Comparison of ENCODE assay signal across 19 cellular contexts in the genomic region with DNA sequence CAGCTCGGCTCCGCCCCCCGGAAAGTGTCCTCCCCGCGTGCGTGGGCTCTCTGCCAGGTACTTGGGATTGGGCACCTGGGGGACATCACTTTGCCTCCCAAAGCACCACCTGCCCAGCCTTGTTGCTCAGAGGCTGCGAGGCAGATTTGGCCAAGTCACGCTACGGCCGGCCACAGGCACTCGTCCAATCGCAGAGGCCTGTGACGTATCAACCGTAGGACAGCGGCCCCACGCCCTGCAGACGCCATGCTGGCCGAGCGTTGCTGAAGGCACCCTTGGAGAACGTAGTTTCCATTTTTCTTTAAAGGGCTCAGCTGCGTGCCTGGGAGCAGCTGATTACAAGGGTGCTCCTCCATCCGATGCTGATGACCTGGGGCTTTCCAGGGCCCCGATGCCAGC. TPM values are rescaled to one million over a fixed set of nuclear protein-coding genes. Genes with fewer than 3 reads are reported as not detected.
A peak's percentile ranks its signal among the peaks of the same experiment; 100 is the strongest.
DNase-seq lines count a peak whose midpoint lies in the region; ATAC-seq and TF ChIP-seq lines count a peak whose summit lies in the region.
"Had no signal": no experiment of that assay in that cellular context is flagged by ENCODE, and none has a peak within 500 bp of the region (broad histone marks: within the 10 kb centered on the region; RNA-seq: fewer than 3 reads in every experiment).

No MANE protein-coding gene starts in this region.

- DNase-seq in NCI-H146 (lab: John Stamatoyannopoulos, UW) = peak; percentile 19
- DNase-seq in NCI-H146 treated with DMSO at 0.1 percent for 48 hours (lab: John Stamatoyannopoulos, UW; ENCODE audit: unreplicated experiment) = no peak
- peak; percentile 75 for DNase-seq in NCI-H1436 (lab: John Stamatoyannopoulos, UW)
- no peak for DNase-seq in RWPE1 (ENCODE audit: low spot score)
- DNase-seq in sigmoid colon = peak; percentile 92
- no peak for DNase-seq in H4 (ENCODE audit: low spot score)
- no peak for DNase-seq in HFFc6
- DNase-seq: activated CD4-positive, alpha-beta T cell treated with anti-CD3 and anti-CD28 coated beads, Interleukin-2, amount 50 U/mL, for 1 hour; CD4-positive, CD25-positive, alpha-beta regulatory T cell; endodermal cell; foreskin melanocyte; GF-D8; lower lobe of right lung; MM.1S had no signal

- no peak for TF ChIP-seq POLR2A in sigmoid colon (IDR thresholded peaks at IDR 0.05)

- peaks cover 7 to 32% (median 27%) of the 10 kb centered on the region in 3 donors for H3K27me3 ChIP-seq in sigmoid colon

- intact Hi-C loops in sigmoid colon (cut with DNase I) = loop anchor here (5.0 kb wide), 1 partner anchor 41 kb away; no protein-coding TSS in a partner anchor

- H3K27ac Mint-ChIP-seq in HFFc6 = no peak overlapping the region
- H3K27ac Mint-ChIP-seq: CD4-positive, CD25-positive, alpha-beta regulatory T cell; endodermal cell; natural killer cell treated with Interleukin-12 subunit alpha and Interleukin-12 subunit beta and Interleukin-15 and Interleukin-18, amount 100 ng/mL, for 72 hours had no signal

- H3K36me3 ChIP-seq in sigmoid colon = no peaks in the 10 kb centered on the region
- H3K36me3 ChIP-seq: cardiac muscle cell, lower lobe of right lung, suprapubic skin had no signal

- peak in 2 of 4 donors; percentile 66 to 67 for TF ChIP-seq EP300 in sigmoid colon (IDR thresholded peaks at IDR 0.05)

- H3K4me3 Mint-ChIP-seq in HFFc6 = no peak overlapping the region; the same call in 1 of the 2 replicates
- H3K4me3 Mint-ChIP-seq: endodermal cell; natural killer cell treated with Interleukin-12 subunit alpha and Interleukin-12 subunit beta and Interleukin-15 and Interleukin-18, amount 100 ng/mL, for 72 hours had no signal

- peaks cover 9% of the 10 kb centered on the region for H3K27me3 Mint-ChIP-seq in HFFc6 (ENCODE audit: insufficient read depth)

- no peaks in the 10 kb centered on the region for H3K9me3 ChIP-seq in sigmoid colon
- H3K9me3 ChIP-seq: lower lobe of right lung, suprapubic skin had no signal

- 33 to 61% methylated on average over 23 of the region's 23 CpGs for WGBS in sigmoid colon, 2 donors

- peaks cover 4% of the 10 kb centered on the region; the same call in 1 of the 2 replicates for H3K9me3 Mint-ChIP-seq in HFFc6
- H3K9me3 Mint-ChIP-seq: endodermal cell; natural killer cell treated with Interleukin-12 subunit alpha and Interleukin-12 subunit beta and Interleukin-15 and Interleukin-18, amount 100 ng/mL, for 72 hours had no signal

- H3K4me1 ChIP-seq in sigmoid colon = peaks cover 0 to 69% (median 67%) of the 10 kb centered on the region in 4 donors
- H3K4me1 ChIP-seq: lower lobe of right lung had no signal

- peaks cover 17% of the 10 kb centered on the region; the same call in 1 of the 2 replicates for H3K36me3 Mint-ChIP-seq in HFFc6 (ENCODE audit: low read depth)
- H3K36me3 Mint-ChIP-seq: CD4-positive, CD25-positive, alpha-beta regulatory T cell; natural killer cell treated with Interleukin-12 subunit alpha and Interleukin-12 subunit beta and Interleukin-15 and Interleukin-18, amount 100 ng/mL, for 72 hours had no signal

- H3K4me1 Mint-ChIP-seq in HFFc6 (ENCODE audit: low read depth) = peaks cover 18% of the 10 kb centered on the region
- H3K4me1 Mint-ChIP-seq: endodermal cell had no signal

- CTCF ChIA-PET in RWPE1 (lab: Yijun Ruan, JAX) = interaction anchor here (0.6 to 1.9 kb wide), 3 partner anchors 76 to 211 kb away, joined by 3 to 15 read pairs (median 4); no protein-coding TSS in a partner anchor

- peak overlapping the region in 3 of 4 donors; percentile 49 to 72 (median 69) for H3K4me3 ChIP-seq in sigmoid colon
- H3K4me3 ChIP-seq: cardiac muscle cell, lower lobe of right lung, suprapubic skin had no signal

- POLR2A ChIA-PET in RWPE1 (lab: Yijun Ruan, JAX; ENCODE audit: low non-redundant PET) = no interaction called here

- H3K27ac ChIP-seq in RWPE1 = peak overlapping the region; percentile 96
- H3K27ac ChIP-seq in sigmoid colon = peak overlapping the region in 3 of 4 donors; percentile 79 to 96 (median 88)
- H3K27ac ChIP-seq: 22Rv1, cardiac muscle cell, lower lobe of right lung, suprapubic skin had no signal

- TF ChIP-seq CTCF in RWPE1 (conservative IDR thresholded peaks at IDR 0.05; ENCODE audit: low read depth) (no peak), sigmoid colon (IDR thresholded peaks at IDR 0.05) (no peak), HFFc6 (IDR thresholded peaks at IDR 0.05) (no peak)

- no peak for ATAC-seq in HG03457 (IDR thresholded peaks at IDR 0.05; ENCODE audit: unreplicated experiment)
- ATAC-seq: lower lobe of right lung had no signal

RNA-seq across cellular contexts. Expression of gene NTSR1, which starts 3.1 kb away (rescaled TPM):
- total RNA-seq in sigmoid colon = 10 to 100 TPM in 3 of 4 donors, 1 to 10 TPM in 1; 5.4 to 54.0 (median 27.6) TPM
- polyA plus RNA-seq in sigmoid colon = 1 to 10 TPM in 1 of 3 donors, under 1 TPM in 1, not detected in 1; 0.60 to 1.4 TPM
- not detected in 2 replicates for total RNA-seq in H4 (2014; rRNA removed; shearing (Covaris generic))
- total RNA-seq in HFFc6 (2021; fragmentation: NEBNext Ultra II Directional; extraction: Animal tissue kit (Norgen Biotek cat#: 25700)) = 1 to 10 TPM; 3.1 to 6.5 (median 5.6) TPM
- total RNA-seq: lower lobe of right lung; natural killer cell treated with Interleukin-12 subunit alpha and Interleukin-12 subunit beta and Interleukin-15 and Interleukin-18, amount 100 ng/mL, for 72 hours had no signal
- polyA plus RNA-seq: cardiac muscle cell had no signal

Comparison
In these comparisons a context has a peak if more than half of its experiments do, and no peak if none do; other contexts are left out.
1. DNase-seq: peak in NCI-H146 (single experiment), NCI-H1436 (single experiment) and sigmoid colon (single experiment); none in NCI-H146 treated with DMSO at 0.1 percent for 48 hours (single experiment), RWPE1 (single experiment), H4 (single experiment) and HFFc6 (single experiment).